In the genomic region with DNA sequence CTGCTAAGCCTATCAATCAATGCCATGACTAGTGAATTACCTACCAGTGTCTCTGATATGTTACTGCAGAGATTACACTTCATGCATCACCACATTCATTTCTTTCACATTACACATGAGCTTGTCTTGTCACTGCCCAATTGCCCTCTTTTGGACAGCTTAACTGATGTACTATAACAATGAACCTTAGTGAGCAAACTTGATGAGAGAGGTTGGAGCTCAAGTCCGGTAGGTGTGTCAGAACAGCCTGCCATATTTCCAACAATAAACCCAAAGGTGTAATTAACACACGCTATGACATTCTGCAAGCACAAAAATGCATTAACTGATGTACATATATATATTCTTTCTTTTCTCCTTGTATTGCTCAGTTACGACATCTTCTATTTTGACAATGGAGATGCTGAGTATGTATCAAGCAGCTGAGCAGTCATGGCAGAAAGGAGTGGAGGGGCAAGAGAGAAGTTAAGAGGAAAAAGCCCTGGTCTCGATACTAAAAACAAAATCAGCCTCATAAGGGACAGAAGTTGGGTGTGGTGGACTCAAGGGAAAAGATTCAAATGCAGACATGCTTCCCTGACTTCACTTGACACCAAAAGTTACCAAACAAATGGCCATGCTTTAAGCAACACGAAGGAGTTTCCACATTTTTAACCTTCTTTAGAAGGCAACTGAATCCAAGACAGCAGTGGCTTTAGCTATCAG, we compare ENCODE assay signal across 16 cellular contexts.
A peak's percentile ranks its signal among the peaks of the same experiment; 100 is the strongest.
DNase-seq lines count a peak whose midpoint lies in the region; ATAC-seq and TF ChIP-seq lines count a peak whose summit lies in the region.
"Had no signal": no experiment of that assay in that cellular context is flagged by ENCODE, and none has a peak within 500 bp of the region (broad histone marks: within the 10 kb centered on the region; RNA-seq: fewer than 3 reads in every experiment).

No MANE protein-coding gene starts in this region.

- H3K4me1 ChIP-seq in ascending aorta: peaks cover 0 to 54% of the 10 kb centered on the region in 2 donors

- H3K36me3 Mint-ChIP-seq in T-helper 2 cell treated with Interferon-gamma antibody and Interleukin-4, amounts not matched to agents 5 μg/mL and 100 μg/mL, for 36 hours (ENCODE audit: low read depth): peaks cover 78% of the 10 kb centered on the region
- H3K36me3 Mint-ChIP-seq in natural killer cell treated with Interleukin-12 subunit alpha and Interleukin-12 subunit beta and Interleukin-15 and Interleukin-18, amount 100 ng/mL, for 72 hours: peaks cover 29% of the 10 kb centered on the region

- no peaks in the 10 kb centered on the region for H3K9me3 ChIP-seq in ascending aorta
- H3K9me3 ChIP-seq: thyroid gland had no signal

- DNase-seq in T-helper 2 cell treated with Interferon-gamma antibody and Interleukin-4, amounts not matched to agents 5 μg/mL and 100 μg/mL, for 36 hours (ENCODE audit: low spot score): no peak
- DNase-seq in T-helper 2 cell (no peak), ascending aorta (ENCODE audit: low spot score in 2 of 2) (no peak), NCI-H2029 (lab: John Stamatoyannopoulos, UW) (no peak), NCI-H2081 (lab: John Stamatoyannopoulos, UW) (no peak), NCI-H2196 (lab: John Stamatoyannopoulos, UW; ENCODE audit: unreplicated experiment) (no peak)
- DNase-seq in natural killer cell treated with Interleukin-12 subunit alpha and Interleukin-12 subunit beta and Interleukin-15 and Interleukin-18, amount 100 ng/mL, for 72 hours (ENCODE audit: low spot score): no peak
- DNase-seq: caudate nucleus, foreskin fibroblast, NCI-H1417, NCI-H510A, thyroid gland had no signal

- peaks cover 31 to 62% of the 10 kb centered on the region in 2 donors for H3K36me3 ChIP-seq in ascending aorta

- H3K4me3 ChIP-seq in ascending aorta: no peak overlapping the region
- H3K4me3 ChIP-seq: thyroid gland had no signal

- H3K4me3 Mint-ChIP-seq in T-helper 2 cell treated with Interferon-gamma antibody and Interleukin-4, amounts not matched to agents 5 μg/mL and 100 μg/mL, for 36 hours: peak overlapping the region; percentile 14
- H3K4me3 Mint-ChIP-seq in natural killer cell treated with Interleukin-12 subunit alpha and Interleukin-12 subunit beta and Interleukin-15 and Interleukin-18, amount 100 ng/mL, for 72 hours: peak overlapping the region; percentile 38
- H3K4me3 Mint-ChIP-seq: CD14-positive monocyte, nephron had no signal

- H3K9me3 Mint-ChIP-seq in T-helper 2 cell treated with Interferon-gamma antibody and Interleukin-4, amounts not matched to agents 5 μg/mL and 100 μg/mL, for 36 hours: no peaks in the 10 kb centered on the region
- no peaks in the 10 kb centered on the region for H3K9me3 Mint-ChIP-seq in natural killer cell treated with Interleukin-12 subunit alpha and Interleukin-12 subunit beta and Interleukin-15 and Interleukin-18, amount 100 ng/mL, for 72 hours
- H3K9me3 Mint-ChIP-seq: CD14-positive monocyte, nephron had no signal

- ATAC-seq in HG03354 (IDR thresholded peaks at IDR 0.05; ENCODE audit: poor library complexity, severe bottlenecking, unreplicated experiment): peak; percentile 11
- ATAC-seq in natural killer cell treated with Interleukin-12 subunit alpha and Interleukin-12 subunit beta and Interleukin-15 and Interleukin-18, amount 100 ng/mL, for 72 hours: no peak

- intact Hi-C loops in ascending aorta (cut with DNase I): no loop called here

- H3K27me3 ChIP-seq in ascending aorta: no peaks in the 10 kb centered on the region
- H3K27me3 ChIP-seq: thyroid gland had no signal

- no peak for TF ChIP-seq CTCF in ascending aorta (IDR thresholded peaks at IDR 0.05)

- peak overlapping the region; percentile 51 for H3K27ac Mint-ChIP-seq in T-helper 2 cell treated with Interferon-gamma antibody and Interleukin-4, amounts not matched to agents 5 μg/mL and 100 μg/mL, for 36 hours
- H3K27ac Mint-ChIP-seq in natural killer cell treated with Interleukin-12 subunit alpha and Interleukin-12 subunit beta and Interleukin-15 and Interleukin-18, amount 100 ng/mL, for 72 hours: peak overlapping the region; percentile 61 to 85
- H3K27ac Mint-ChIP-seq: nephron had no signal

- H3K4me1 Mint-ChIP-seq in T-helper 2 cell treated with Interferon-gamma antibody and Interleukin-4, amounts not matched to agents 5 μg/mL and 100 μg/mL, for 36 hours (ENCODE audit: low read depth): peaks cover 58% of the 10 kb centered on the region
- peaks cover 59% of the 10 kb centered on the region in 2 donors for H3K4me1 Mint-ChIP-seq in natural killer cell treated with Interleukin-12 subunit alpha and Interleukin-12 subunit beta and Interleukin-15 and Interleukin-18, amount 100 ng/mL, for 72 hours (ENCODE audit: low read depth in 2 of 2)

- H3K27me3 Mint-ChIP-seq in T-helper 2 cell treated with Interferon-gamma antibody and Interleukin-4, amounts not matched to agents 5 μg/mL and 100 μg/mL, for 36 hours (ENCODE audit: low read depth): no peaks in the 10 kb centered on the region
- no peaks in the 10 kb centered on the region for H3K27me3 Mint-ChIP-seq in natural killer cell treated with Interleukin-12 subunit alpha and Interleukin-12 subunit beta and Interleukin-15 and Interleukin-18, amount 100 ng/mL, for 72 hours

- H3K27ac ChIP-seq in ascending aorta: peak overlapping the region; percentile 0 to 40
- H3K27ac ChIP-seq: 22Rv1 had no signal
